ENCODE assay signal across 8 cellular contexts in the genomic region with DNA sequence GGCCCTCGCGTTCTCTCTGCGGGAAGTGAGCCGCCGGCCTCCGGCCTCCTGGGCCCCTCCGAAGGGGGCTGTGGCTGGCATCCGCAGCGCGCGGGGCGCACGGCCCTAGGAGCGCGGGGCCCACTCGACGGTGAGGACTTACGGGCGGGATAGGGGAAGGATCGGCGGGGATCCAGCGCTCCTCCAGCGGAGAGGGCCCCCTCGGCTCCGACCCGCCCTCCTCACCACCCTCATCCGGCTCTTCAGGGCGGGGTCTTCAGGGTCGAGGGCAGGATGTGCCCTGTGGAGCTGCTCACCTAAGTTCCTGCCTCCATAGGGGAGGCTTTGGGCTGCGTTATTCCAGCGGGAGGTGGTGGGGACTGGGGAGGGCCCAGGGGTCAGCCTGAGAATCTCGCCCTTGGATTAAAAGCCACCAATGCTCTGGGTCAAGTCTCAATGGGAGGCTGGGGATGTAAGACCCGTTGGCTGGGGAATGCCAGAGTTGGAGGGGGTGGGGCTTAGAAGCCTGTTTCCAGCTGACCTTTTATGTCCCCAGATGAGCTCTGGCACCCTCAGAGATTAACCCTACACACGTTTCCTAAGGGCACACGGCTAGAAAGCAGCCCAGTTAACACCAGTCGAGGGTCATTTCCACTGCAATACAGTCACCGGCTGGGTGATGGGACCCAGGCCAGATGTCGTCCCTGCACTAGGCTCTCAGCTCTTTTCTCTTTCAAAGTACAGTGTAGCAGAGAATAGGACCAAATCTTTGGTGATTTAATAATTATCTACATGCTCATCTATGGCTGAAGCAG. TPM values are rescaled to one million over a fixed set of nuclear protein-coding genes. Genes with fewer than 3 reads are reported as not detected.
DNase-seq lines count a peak whose midpoint lies in the region; ATAC-seq and TF ChIP-seq lines count a peak whose summit lies in the region.

No MANE protein-coding gene starts in this region.

- H3K36me3 ChIP-seq in hepatocyte (replicated peaks; ENCODE audit: insufficient read depth, low read depth) (no peaks in the 10 kb centered on the region), smooth muscle cell (ENCODE audit: low read depth) (no peaks in the 10 kb centered on the region)

- WGBS in hepatocyte (ENCODE audit: low lambda C conversion rate, missing lambda C conversion rate) = 8% methylated on average over 29 of the region's 38 CpGs
- 5% methylated on average over 31 of the region's 38 CpGs for WGBS in smooth muscle cell (ENCODE audit: low lambda C conversion rate)

- no peaks in the 10 kb centered on the region for H3K9me2 ChIP-seq in hepatocyte (replicated peaks; ENCODE audit: insufficient read depth)

- H3K4me2 ChIP-seq in hepatocyte (peak overlapping the region; percentile 99), smooth muscle cell (peak overlapping the region; percentile 89)

- H3K27me3 ChIP-seq in hepatocyte (peaks cover 7% of the 10 kb centered on the region), smooth muscle cell (ENCODE audit: low read depth) (no peaks in the 10 kb centered on the region)

- DNase-seq in NCI-H510A treated with DMSO at 0.1 percent for 48 hours (lab: John Stamatoyannopoulos, UW) (peak; percentile 73), NCI-H510A (lab: John Stamatoyannopoulos, UW) (no peak), hepatocyte (ENCODE audit: low spot score) (peak; percentile 29), smooth muscle cell (lab: John Stamatoyannopoulos, UW; ENCODE audit: unreplicated experiment) (no peak)
- DNase-seq in central memory CD4-positive, alpha-beta T cell = no peak

- H3K4me3 ChIP-seq in hepatocyte (peak overlapping the region; percentile 76), smooth muscle cell (peak overlapping the region; percentile 82)

- H2AFZ ChIP-seq in hepatocyte (peak overlapping the region; percentile 93), smooth muscle cell (ENCODE audit: low read depth) (peak overlapping the region; percentile 89)

- ATAC-seq in HG03565 (IDR thresholded peaks at IDR 0.05; ENCODE audit: unreplicated experiment) = no peak
- ATAC-seq in GM21529 (IDR thresholded peaks at IDR 0.05; ENCODE audit: unreplicated experiment) = no peak

- no peaks in the 10 kb centered on the region for H4K20me1 ChIP-seq in hepatocyte (ENCODE audit: insufficient read depth, poor library complexity, severe bottlenecking)
- peaks cover 7% of the 10 kb centered on the region for H4K20me1 ChIP-seq in smooth muscle cell (ENCODE audit: low read depth)

- H3F3A ChIP-seq in smooth muscle cell (ENCODE audit: low read depth) = peaks cover 23% of the 10 kb centered on the region

- H3K79me2 ChIP-seq in hepatocyte (peaks cover 28% of the 10 kb centered on the region), smooth muscle cell (ENCODE audit: low read depth) (peaks cover 4% of the 10 kb centered on the region)

- no peaks in the 10 kb centered on the region for H3K9me3 ChIP-seq in hepatocyte (ENCODE audit: low read depth)
- H3K9me3 ChIP-seq in smooth muscle cell (replicated peaks; ENCODE audit: low read depth) = no peaks in the 10 kb centered on the region

- H3K27ac ChIP-seq in VCaP (peak overlapping the region; percentile 92), hepatocyte (peak overlapping the region; percentile 99), smooth muscle cell (ENCODE audit: low read depth) (peak overlapping the region; percentile 71)

- H3K4me1 ChIP-seq in hepatocyte (ENCODE audit: insufficient read depth) = peaks cover 35% of the 10 kb centered on the region
- peaks cover 12% of the 10 kb centered on the region for H3K4me1 ChIP-seq in smooth muscle cell (ENCODE audit: low read depth)

- H3K9ac ChIP-seq in smooth muscle cell (ENCODE audit: low read depth) = peak overlapping the region; percentile 63

- no peak for TF ChIP-seq CTCF in VCaP (conservative IDR thresholded peaks at IDR 0.05)
- TF ChIP-seq CTCF in hepatocyte (IDR thresholded peaks at IDR 0.05; ENCODE audit: poor library complexity) = no peak
- no peak for TF ChIP-seq CTCF in smooth muscle cell (IDR thresholded peaks at IDR 0.05; ENCODE audit: borderline replicate concordance, insufficient read depth, poor library complexity, severe bottlenecking)

RNA-seq across cellular contexts. Expression of a gene that starts 13.4 kb away (rescaled TPM):
- total RNA-seq in hepatocyte = 17.9 and 19.6 TPM in 2 replicates
- polyA plus RNA-seq in hepatocyte = 27.5 and 29.3 TPM in 2 replicates
- total RNA-seq in smooth muscle cell = 40.0 and 46.7 TPM in 2 replicates
- 96.5 and 146 TPM in 2 replicates for polyA plus RNA-seq in smooth muscle cell

RNA-seq across cellular contexts. Expression of a gene that starts 39.2 kb away (rescaled TPM):
- total RNA-seq in hepatocyte = 15.4 and 36.2 TPM in 2 replicates
- polyA plus RNA-seq in hepatocyte = 11.6 and 13.9 TPM in 2 replicates
- total RNA-seq in smooth muscle cell = 14.1 and 15.4 TPM in 2 replicates
- 14.6 and 22.7 TPM in 2 replicates for polyA plus RNA-seq in smooth muscle cell

Comparison
In these comparisons a context has a peak if more than half of its experiments do, and no peak if none do; other contexts are left out.
1. DNase-seq: peak in NCI-H510A treated with DMSO at 0.1 percent for 48 hours (single experiment) and hepatocyte (single experiment); none in NCI-H510A (single experiment), smooth muscle cell (single experiment) and central memory CD4-positive, alpha-beta T cell (single experiment).
2. Peak in every context shown above with its lines, with median percentiles within 50 percentile points of each other: H3K27ac ChIP-seq.